20 cellular contexts compared by ENCODE assay signal in genomic region chr3:42254566-42254965, GRCh38. TPM values are rescaled to one million over a fixed set of nuclear protein-coding genes. Genes with fewer than 3 reads are reported as not detected.
"Had no signal": no experiment of that assay in that cellular context is flagged by ENCODE, and none has a peak within 500 bp of the region (broad histone marks: within the 10 kb centered on the region; RNA-seq: fewer than 3 reads in every experiment).

No MANE protein-coding gene starts in this region.

- H3K4me1 ChIP-seq: left lung, thyroid gland had no signal

- H3K27ac ChIP-seq: dorsolateral prefrontal cortex, left lung, thyroid gland had no signal

- H3K4me3 ChIP-seq: dorsolateral prefrontal cortex, left lung, thyroid gland had no signal

- DNase-seq: activated CD4-positive, alpha-beta T cell treated with anti-CD3 and anti-CD28 coated beads, Interleukin-2, amount 10 ng/mL, durations not matched to agents 24 days and 14 days; activated CD4-positive, CD25-positive, alpha-beta regulatory T cell; activated CD8-positive, alpha-beta T cell treated with anti-CD3 and anti-CD28 coated beads for 36 hours; activated naive CD4-positive, alpha-beta T cell treated with Interleukin-2 at 50 U/mL for 16 hours; activated naive CD8-positive, alpha-beta T cell treated with anti-CD3 and anti-CD28 coated beads, Interleukin-2, amount 10 ng/mL, durations not matched to agents 7 days and 5 days; activated T-cell treated with anti-CD3 and anti-CD28 coated beads, Interleukin-2, amount 50 U/mL, for 1 hour; caudate nucleus; dorsolateral prefrontal cortex; foreskin melanocyte; kidney; left lung; occipital lobe; stimulated activated CD4-positive, alpha-beta T cell treated with anti-CD3 and anti-CD28 coated beads, Interleukin-2, amount 100 ng/mL, for 24 hours; stimulated activated naive CD4-positive, alpha-beta T cell treated with Interleukin-2 at 50 U/mL for 16 hours; thyroid gland had no signal

- H3K27me3 ChIP-seq: thyroid gland had no signal

- H3K36me3 ChIP-seq: left lung, thyroid gland had no signal

- H3K9me3 ChIP-seq: left lung, thyroid gland had no signal

- ATAC-seq: activated CD8-positive, alpha-beta T cell treated with anti-CD3 and anti-CD28 coated beads for 36 hours; left lung had no signal

RNA-seq across cellular contexts. Expression of gene CCK, which starts 11.4 kb away (rescaled TPM):
- total RNA-seq: activated CD4-positive, alpha-beta T cell treated with anti-CD3 and anti-CD28 coated beads, Interleukin-2, amount 10 ng/mL, durations not matched to agents 24 days and 14 days; activated CD8-positive, alpha-beta T cell treated with anti-CD3 and anti-CD28 coated beads for 36 hours; activated naive CD8-positive, alpha-beta T cell treated with anti-CD3 and anti-CD28 coated beads, Interleukin-2, amount 10 ng/mL, durations not matched to agents 7 days and 5 days; activated T-helper 2 cell treated with anti-CD3 and anti-CD28 coated beads, Interferon-gamma antibody, Interleukin-2, Interleukin-4, amounts not matched to agents 10 μg/mL and 5 μg/mL and 100 μg/mL, durations not matched to agents 14 hours and 24 hours and 36 hours; kidney; lung microvascular endothelial cell; posterior vena cava; subcutaneous adipose tissue; ureter had no signal
